In the genomic region with DNA sequence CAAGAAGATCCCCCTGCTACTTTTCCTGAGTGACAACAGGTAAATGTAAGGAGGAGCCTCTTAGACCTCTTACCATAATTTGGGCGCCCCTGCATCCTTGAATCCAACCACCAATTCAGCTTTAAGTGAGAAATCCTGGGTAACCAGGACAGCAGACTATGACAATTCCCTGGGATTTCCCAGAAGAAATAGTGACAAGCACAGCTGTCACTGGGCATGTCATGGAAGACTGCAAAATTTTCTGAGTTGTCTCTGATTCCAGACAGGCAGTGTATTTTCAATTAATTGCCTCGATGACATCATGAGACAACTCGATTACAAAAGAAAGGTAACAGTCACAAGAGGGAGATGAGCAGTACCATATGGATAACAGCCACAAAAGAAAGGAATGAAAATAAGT, we compare ENCODE assay signal across 1 cellular context.
TF ChIP-seq lines count a peak whose summit lies in the region.

No MANE protein-coding gene starts in this region.

TF ChIP-seq in HepG2, 621 proteins besides CTCF, POLR2A, EP300 and RAD21 (continued from another document):
- TF ChIP-seq, protein P1, sequence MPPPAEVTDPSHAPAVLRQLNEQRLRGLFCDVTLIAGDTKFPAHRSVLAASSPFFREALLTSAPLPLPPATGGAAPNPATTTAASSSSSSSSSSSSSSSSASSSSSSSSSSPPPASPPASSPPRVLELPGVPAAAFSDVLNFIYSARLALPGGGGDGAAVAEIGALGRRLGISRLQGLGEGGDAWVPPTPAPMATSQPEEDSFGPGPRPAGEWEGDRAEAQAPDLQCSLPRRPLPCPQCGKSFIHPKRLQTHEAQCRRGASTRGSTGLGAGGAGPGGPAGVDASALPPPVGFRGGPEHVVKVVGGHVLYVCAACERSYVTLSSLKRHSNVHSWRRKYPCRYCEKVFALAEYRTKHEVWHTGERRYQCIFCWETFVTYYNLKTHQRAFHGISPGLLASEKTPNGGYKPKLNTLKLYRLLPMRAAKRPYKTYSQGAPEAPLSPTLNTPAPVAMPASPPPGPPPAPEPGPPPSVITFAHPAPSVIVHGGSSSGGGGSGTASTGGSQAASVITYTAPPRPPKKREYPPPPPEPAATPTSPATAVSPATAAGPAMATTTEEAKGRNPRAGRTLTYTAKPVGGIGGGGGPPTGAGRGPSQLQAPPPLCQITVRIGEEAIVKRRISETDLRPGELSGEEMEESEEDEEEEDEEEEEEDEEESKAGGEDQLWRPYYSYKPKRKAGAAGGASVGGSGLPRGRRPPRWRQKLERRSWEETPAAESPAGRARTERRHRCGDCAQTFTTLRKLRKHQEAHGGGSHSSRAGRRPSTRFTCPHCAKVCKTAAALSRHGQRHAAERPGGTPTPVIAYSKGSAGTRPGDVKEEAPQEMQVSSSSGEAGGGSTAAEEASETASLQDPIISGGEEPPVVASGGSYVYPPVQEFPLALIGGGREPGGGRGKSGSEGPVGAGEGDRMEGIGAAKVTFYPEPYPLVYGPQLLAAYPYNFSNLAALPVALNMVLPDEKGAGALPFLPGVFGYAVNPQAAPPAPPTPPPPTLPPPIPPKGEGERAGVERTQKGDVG (CRISPR knock-in tag; IDR thresholded peaks at IDR 0.05; ENCODE audit: borderline replicate concordance), result no peak
- TF ChIP-seq SOX5 (CRISPR knock-in tag; IDR thresholded peaks at IDR 0.05; ENCODE audit: borderline replicate concordance) (no peak), MTF1 (CRISPR knock-in tag; IDR thresholded peaks at IDR 0.05) (no peak)
